Comparison of ENCODE assay signal across 8 cellular contexts in the genomic region with DNA sequence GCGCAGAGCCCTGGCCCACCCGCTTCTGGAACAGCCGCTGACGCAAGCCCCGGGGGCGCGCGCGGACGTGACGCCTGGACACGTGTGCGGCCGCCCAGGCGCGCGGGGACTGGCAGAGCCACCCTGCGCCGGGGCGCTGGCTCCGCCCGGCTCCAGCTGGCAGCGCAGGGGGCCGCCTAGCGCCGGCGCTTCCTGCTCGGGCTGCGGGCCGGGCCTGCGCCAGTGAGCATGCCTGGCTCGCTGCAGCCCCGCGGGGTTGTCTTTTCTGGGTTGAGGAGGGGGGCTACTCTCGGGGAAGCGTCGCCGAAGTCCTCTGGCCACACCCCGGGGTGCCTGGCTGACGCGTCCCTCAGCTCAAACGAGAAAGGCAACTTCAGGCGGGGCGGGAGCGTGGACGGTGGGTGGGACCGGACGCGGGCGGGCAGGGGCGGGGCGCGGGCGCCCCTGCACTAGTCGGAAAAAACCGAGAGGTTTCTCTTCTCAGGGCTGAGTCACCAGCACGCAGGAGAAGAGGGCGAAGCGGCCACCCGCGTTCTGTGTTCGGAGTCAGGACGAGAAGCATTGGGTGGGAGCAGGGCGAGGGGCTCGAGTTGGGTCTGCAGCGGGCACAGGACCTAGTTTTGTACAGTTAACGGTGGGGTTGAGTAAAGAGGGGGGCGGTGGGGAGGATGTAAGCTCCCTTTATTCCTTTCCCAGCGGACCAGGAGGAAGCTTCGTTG. TPM values are rescaled to one million over a fixed set of nuclear protein-coding genes. Genes with fewer than 3 reads are reported as not detected.
DNase-seq lines count a peak whose midpoint lies in the region; ATAC-seq and TF ChIP-seq lines count a peak whose summit lies in the region.

A gene with protein sequence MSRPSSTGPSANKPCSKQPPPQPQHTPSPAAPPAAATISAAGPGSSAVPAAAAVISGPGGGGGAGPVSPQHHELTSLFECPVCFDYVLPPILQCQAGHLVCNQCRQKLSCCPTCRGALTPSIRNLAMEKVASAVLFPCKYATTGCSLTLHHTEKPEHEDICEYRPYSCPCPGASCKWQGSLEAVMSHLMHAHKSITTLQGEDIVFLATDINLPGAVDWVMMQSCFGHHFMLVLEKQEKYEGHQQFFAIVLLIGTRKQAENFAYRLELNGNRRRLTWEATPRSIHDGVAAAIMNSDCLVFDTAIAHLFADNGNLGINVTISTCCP (minus strand): TSS at position 48 of the 719 bp plus-strand sequence. CDS start 320 bp downstream, outside the sequence.

- H3K9me3 ChIP-seq in HUES6 (ENCODE audit: control insufficient read depth, insufficient read depth, low read depth, low read length): no peaks in the 10 kb centered on the region
- no peaks in the 10 kb centered on the region for H3K9me3 ChIP-seq in OCI-LY7 (ENCODE audit: low read length)
- H3K9me3 ChIP-seq in mucosa of descending colon: no peaks in the 10 kb centered on the region

- H3K4me3 ChIP-seq in HUES6 (ENCODE audit: low read depth, low read length) (peak within 1 kb of the TSS; percentile 86), OCI-LY7 (ENCODE audit: low read depth, low read length, poor library complexity, severe bottlenecking) (peak within 1 kb of the TSS; percentile 78), mucosa of descending colon (peak within 1 kb of the TSS; percentile 68)

- H3K9ac ChIP-seq in HUES6 (ENCODE audit: low read length): peak within 1 kb of the TSS; percentile 81

- H3K4me3 Mint-ChIP-seq in Calu3 (ENCODE audit: low read depth, unreplicated experiment): peak within 1 kb of the TSS; percentile 88

- peaks cover 43% of the 10 kb centered on the region for H3K36me3 Mint-ChIP-seq in Calu3 (ENCODE audit: insufficient read depth, unreplicated experiment)

- H3K9me3 Mint-ChIP-seq in Calu3 (ENCODE audit: low read depth, unreplicated experiment): no peaks in the 10 kb centered on the region

- H4K20me1 ChIP-seq in OCI-LY7 (ENCODE audit: insufficient read depth, low read length): peaks cover 25% of the 10 kb centered on the region

- POLR2A ChIA-PET in OCI-LY7 (lab: Charles Lee): interaction anchor here (0.6 to 3.8 kb wide), 23 partner anchors 8 to 643 kb away, joined by 3 to 23 read pairs (median 4); a partner anchor contains a TSS

- no peaks in the 10 kb centered on the region for H3K9me2 ChIP-seq in OCI-LY7 (ENCODE audit: insufficient read depth, low read length)

- BruUV-seq in Calu3 (replicated peaks; lab: Mats Ljungman, UMichigan): no TSS peak
- BruUV-seq in OCI-LY7 (replicated peaks; lab: Mats Ljungman, UMichigan): no TSS peak

- H3K79me2 ChIP-seq in OCI-LY7 (ENCODE audit: insufficient read depth, low read depth, low read length): peaks cover 24% of the 10 kb centered on the region; the same call in 1 of the 2 replicates

- DNase-seq in Calu3 (peak; percentile 97), OCI-LY7 (ENCODE audit: low spot score) (peak; percentile 92), activated T-cell treated with anti-CD3 and anti-CD28 coated beads for 1 hour (ENCODE audit: low read depth) (peak; percentile 87), epidermal melanocyte (ENCODE audit: insufficient read length, low spot score) (peak; percentile 82), mucosa of descending colon (peak; percentile 93 to 96 (median 94))
- DNase-seq in stimulated activated CD8-positive, alpha-beta memory T cell treated with anti-CD3 and anti-CD28 coated beads, Interleukin-4, amount 100 ng/mL, for 1 hour (ENCODE audit: low read depth in 2 of 2, low spot score in 1 of 2): peak; percentile 80 to 87

- peak; percentile 53 for ATAC-seq in GM21390 (IDR thresholded peaks at IDR 0.05; ENCODE audit: unreplicated experiment)
- peak; percentile 88 for ATAC-seq in mucosa of descending colon

- peaks cover 20% of the 10 kb centered on the region for H3K27me3 ChIP-seq in HUES6 (ENCODE audit: control insufficient read depth, insufficient read depth, low read length)

- no peaks in the 10 kb centered on the region; the same call in 1 of the 2 replicates for H3K36me3 ChIP-seq in HUES6 (ENCODE audit: control insufficient read depth, insufficient read depth, low read length)
- H3K36me3 ChIP-seq in OCI-LY7 (ENCODE audit: insufficient read depth, low read length): peaks cover 5% of the 10 kb centered on the region; the same call in 1 of the 2 replicates
- H3K36me3 ChIP-seq in mucosa of descending colon (ENCODE audit: low read depth): no peaks in the 10 kb centered on the region

- peaks cover 46% of the 10 kb centered on the region for H3K4me1 Mint-ChIP-seq in Calu3 (ENCODE audit: low read depth, unreplicated experiment)

- H2AFZ ChIP-seq in OCI-LY7 (ENCODE audit: low read length): peak within 1 kb of the TSS; percentile 91

- H3K4me1 ChIP-seq in HUES6 (ENCODE audit: control insufficient read depth, insufficient read depth, low read length) (peaks cover 34% of the 10 kb centered on the region), OCI-LY7 (ENCODE audit: insufficient read depth, low read length, poor library complexity, severe bottlenecking) (peaks cover 71% of the 10 kb centered on the region), mucosa of descending colon (ENCODE audit: low read depth) (peaks cover 47% of the 10 kb centered on the region)

- H3K27ac ChIP-seq in HUES6 (ENCODE audit: low read depth, low read length) (peak within 1 kb of the TSS; percentile 13; the same call in 1 of the 2 replicates), OCI-LY7 (ENCODE audit: low read depth, low read length, poor library complexity, severe bottlenecking) (peak within 1 kb of the TSS; percentile 58)

- intact Hi-C loops in Calu3 (cut with micrococcal nuclease; ENCODE audit: unreplicated experiment): loop anchor here (2.0 to 5.0 kb wide), 3 partner anchors 42 to 216 kb away; a partner anchor contains a TSS
- intact Hi-C loops in OCI-LY7 (cut with micrococcal nuclease; ENCODE audit: unreplicated experiment): loop anchor here (1.0 to 5.0 kb wide), 5 partner anchors 24 to 323 kb away; a partner anchor contains a TSS
- intact Hi-C loops in mucosa of descending colon (cut with DNase I, micrococcal nuclease): no loop called here

- TF ChIP-seq CTCF in Calu3 (IDR thresholded peaks at IDR 0.05; ENCODE audit: unreplicated experiment): no peak
- TF ChIP-seq CTCF in OCI-LY7 (conservative IDR thresholded peaks at IDR 0.05; ENCODE audit: low read length): no peak
- no peak for TF ChIP-seq CTCF in mucosa of descending colon (IDR thresholded peaks at IDR 0.05)

- no peaks in the 10 kb centered on the region for H3K27me3 Mint-ChIP-seq in Calu3 (ENCODE audit: unreplicated experiment)

- peak within 1 kb of the TSS; percentile 96 for H3K4me2 ChIP-seq in OCI-LY7 (ENCODE audit: low read length)

- CTCF ChIA-PET in Calu3 (lab: Charles Lee): interaction anchor here (0.6 to 2.4 kb wide), 13 partner anchors 12 to 355 kb away, joined by 3 to 12 read pairs (median 4); a partner anchor contains a TSS
- CTCF ChIA-PET in OCI-LY7 (lab: Charles Lee; ENCODE audit: unreplicated experiment): interaction anchor here (0.6 to 1.5 kb wide), 4 partner anchors 41 to 355 kb away, joined by 3 to 4 read pairs (median 4); a partner anchor contains a TSS

- H3K27ac Mint-ChIP-seq in Calu3 (ENCODE audit: unreplicated experiment): peak within 1 kb of the TSS; percentile 97

RNA-seq across cellular contexts. Expression of the gene that starts here (rescaled TPM):
- total RNA-seq in Calu3 (2022): 30.6 and 33.6 TPM in 2 replicates
- total RNA-seq in OCI-LY7 (2014; rRNA removed; shearing (Covaris generic)): 22.2 and 22.7 TPM in 2 replicates
- total RNA-seq in OCI-LY7 (2022): 23.5 and 29.1 TPM in 2 replicates
- total RNA-seq in mucosa of descending colon: 10 to 100 TPM; 17.2 to 31.8 (median 23.5) TPM

Comparison
In these comparisons a context has a peak if more than half of its experiments do, and no peak if none do; other contexts are left out.
1. Peak in every context shown above with its lines: DNase-seq, ATAC-seq, H3K4me3 ChIP-seq and H3K27ac ChIP-seq.
2. intact Hi-C loops: an anchor here in Calu3 (2.0 to 5.0 kb wide) and OCI-LY7 (1.0 to 5.0 kb wide); none called in mucosa of descending colon.